25 cellular contexts compared by ENCODE assay signal in the genomic region with DNA sequence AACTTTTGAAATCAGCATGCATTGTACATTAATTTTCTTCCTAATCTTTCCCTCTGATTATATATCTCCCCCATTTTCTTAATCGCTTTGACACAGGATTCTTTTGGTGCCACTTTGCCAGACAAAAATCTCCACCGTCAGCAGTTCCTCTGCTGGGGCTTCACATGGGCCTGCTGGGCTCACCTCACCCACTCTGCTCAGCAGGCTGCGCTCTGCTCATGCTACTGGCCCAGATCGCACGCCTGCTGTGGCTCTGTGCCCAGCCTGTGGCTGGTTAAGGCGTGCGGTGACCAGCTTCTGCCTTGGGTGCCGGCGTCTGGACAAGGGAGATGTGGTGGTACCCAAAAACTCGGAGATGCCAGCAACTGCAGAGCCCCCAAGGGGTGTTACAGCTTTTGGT. TPM values are rescaled to one million over a fixed set of nuclear protein-coding genes. Genes with fewer than 3 reads are reported as not detected.
"Had no signal": no experiment of that assay in that cellular context is flagged by ENCODE, and none has a peak within 500 bp of the region (broad histone marks: within the 10 kb centered on the region; RNA-seq: fewer than 3 reads in every experiment).

No MANE protein-coding gene starts in this region.

- H3K36me3 ChIP-seq: esophagus muscularis mucosa, heart left ventricle, tibial nerve had no signal

- ATAC-seq: activated CD4-positive, alpha-beta T cell treated with anti-CD3 and anti-CD28 coated beads for 36 hours; foreskin keratinocyte; heart left ventricle; left colon; naive thymus-derived CD4-positive, alpha-beta T cell; right cardiac atrium had no signal

- H3K27ac ChIP-seq: esophagus muscularis mucosa, foreskin keratinocyte, heart left ventricle, tibial nerve had no signal

- H3K27me3 ChIP-seq: esophagus muscularis mucosa, foreskin keratinocyte, heart left ventricle, tibial nerve had no signal

- H3K4me1 ChIP-seq: esophagus muscularis mucosa, foreskin keratinocyte, tibial nerve had no signal

- H3K4me3 ChIP-seq: esophagus muscularis mucosa, heart left ventricle, tibial nerve had no signal

- FAIRE-seq: bronchial epithelial cell, kidney had no signal

- H3K9me3 ChIP-seq: esophagus muscularis mucosa, tibial nerve had no signal

- DNase-seq: activated CD4-positive, alpha-beta T cell treated with anti-CD3 and anti-CD28 coated beads for 36 hours; activated CD4-positive, alpha-beta T cell treated with anti-CD3 and anti-CD28 coated beads, Interleukin-2, amount 50 U/mL, for 4 hours; activated CD4-positive, CD25-positive, alpha-beta regulatory T cell; activated CD8-positive, alpha-beta memory T cell treated with anti-CD3 and anti-CD28 coated beads for 24 hours; activated effector memory CD4-positive, alpha-beta T cell treated with Interleukin-2 at 50 U/mL for 16 hours; activated naive CD4-positive, alpha-beta T cell treated with Interleukin-2 at 50 U/mL for 16 hours; anterior cingulate cortex; endodermal cell; foreskin keratinocyte; heart left ventricle; hypothalamus; immature natural killer cell; kidney; left colon; mammary epithelial cell; midbrain; naive thymus-derived CD4-positive, alpha-beta T cell; nucleus accumbens; posterior cingulate gyrus; right cardiac atrium; stimulated activated CD4-positive, alpha-beta T cell treated with anti-CD3 and anti-CD28 coated beads, Interleukin-2, amount 100 ng/mL, for 48 hours; stimulated activated naive CD4-positive, alpha-beta T cell treated with Interleukin-2 at 50 U/mL for 16 hours had no signal

RNA-seq across cellular contexts. Expression of gene UCHL1, which starts 31.1 kb away (rescaled TPM):
- polyA plus RNA-seq: immature natural killer cell; naive thymus-derived CD4-positive, alpha-beta T cell had no signal
